Comparison of ENCODE assay signal across 21 cellular contexts in the genomic region with DNA sequence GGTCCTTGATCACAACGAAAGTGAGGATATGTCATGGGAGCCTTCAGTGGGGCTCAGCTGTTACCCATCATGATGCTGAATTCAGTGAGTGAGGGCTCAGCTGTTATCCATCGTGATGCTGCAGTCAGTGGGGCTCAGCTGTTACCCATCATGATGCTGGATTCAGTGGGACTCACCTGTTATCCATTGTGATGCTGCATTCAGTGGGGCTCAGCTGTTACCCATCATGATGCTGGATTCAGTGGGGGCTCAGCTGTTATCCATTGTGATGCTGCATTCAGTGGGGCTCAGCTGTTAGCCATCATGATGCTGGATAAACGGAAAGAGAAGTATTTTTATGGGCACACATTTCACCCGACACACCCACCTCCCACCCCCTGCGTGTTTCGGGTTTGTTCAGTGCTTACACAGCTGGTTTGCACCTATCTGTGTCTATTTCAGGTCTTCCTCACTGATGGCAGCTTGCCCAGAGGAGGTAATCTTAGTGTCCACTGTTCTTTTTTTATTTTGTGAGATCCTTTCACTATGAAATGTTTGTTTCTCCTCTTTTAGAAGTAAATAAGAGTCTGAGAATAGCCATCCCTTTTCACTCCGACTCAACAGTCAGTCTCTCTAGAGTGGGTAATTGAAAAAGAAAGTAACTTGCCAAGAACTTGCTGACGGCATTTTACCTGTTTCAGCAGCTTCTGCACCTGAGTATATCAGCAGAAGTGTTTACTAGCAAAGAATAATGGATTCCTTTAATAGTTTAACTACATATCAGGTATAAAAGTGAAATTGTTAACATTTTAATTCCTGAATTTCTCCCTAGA.
DNase-seq lines count a peak whose midpoint lies in the region; ATAC-seq and TF ChIP-seq lines count a peak whose summit lies in the region.
"Had no signal": no experiment of that assay in that cellular context is flagged by ENCODE, and none has a peak within 500 bp of the region (broad histone marks: within the 10 kb centered on the region; RNA-seq: fewer than 3 reads in every experiment).

No MANE protein-coding gene starts in this region.

- no peaks in the 10 kb centered on the region for H3K9me3 Mint-ChIP-seq in activated T-helper 17 cell treated with anti-CD3 and anti-CD28 coated beads, Interleukin-2, amount 50 U/mL, for 72 hours
- H3K9me3 Mint-ChIP-seq: stimulated activated naive CD8-positive, alpha-beta T cell treated with anti-CD3 and anti-CD28 coated beads, Interleukin-15, amount 100 ng/mL, for 72 hours had no signal

- intact Hi-C loops in upper lobe of right lung (cut with DNase I) = no loop called here

- no peaks in the 10 kb centered on the region for H3K36me3 Mint-ChIP-seq in activated T-helper 17 cell treated with anti-CD3 and anti-CD28 coated beads, Interleukin-2, amount 50 U/mL, for 72 hours (ENCODE audit: low read depth)

- no peak for TF ChIP-seq CTCF in upper lobe of right lung (IDR thresholded peaks at IDR 0.05)

- H3K27ac Mint-ChIP-seq in activated T-helper 17 cell treated with anti-CD3 and anti-CD28 coated beads, Interleukin-2, amount 50 U/mL, for 72 hours = peak overlapping the region; percentile 29
- H3K27ac Mint-ChIP-seq: activated naive CD8-positive, alpha-beta T cell; stimulated activated naive CD8-positive, alpha-beta T cell treated with anti-CD3 and anti-CD28 coated beads, Interleukin-15, amount 100 ng/mL, for 72 hours had no signal

- DNase-seq in NCI-H2081 (lab: John Stamatoyannopoulos, UW) (peak; percentile 48 to 81), NCI-H2081 treated with DMSO at 0.1 percent for 48 hours (lab: John Stamatoyannopoulos, UW) (no peak), NCI-H2227 treated with DMSO at 0.1 percent for 48 hours (lab: John Stamatoyannopoulos, UW) (peak; percentile 2), upper lobe of right lung (no peak)
- DNase-seq in effector memory CD4-positive, alpha-beta T cell = no peak
- DNase-seq: activated CD4-positive, alpha-beta T cell treated with anti-CD3 and anti-CD28 coated beads, Interleukin-2, amount 50 U/mL, for 1 hour; brain microvascular endothelial cell; dorsolateral prefrontal cortex; H7; heart right ventricle; kidney; mesendoderm; MG63; PC-3; SK-N-SH; stimulated activated naive CD8-positive, alpha-beta T cell treated with anti-CD3 and anti-CD28 coated beads, Interleukin-15, amount 100 ng/mL, for 72 hours; uterus had no signal

- peak; percentile 29 for ATAC-seq in activated T-helper 17 cell treated with anti-CD3 and anti-CD28 coated beads, Interleukin-2, amount 50 U/mL, for 72 hours (replicated peaks)
- ATAC-seq in upper lobe of right lung (peak; percentile 34), GM18520 (IDR thresholded peaks at IDR 0.05; ENCODE audit: unreplicated experiment) (no peak), HG02623 (IDR thresholded peaks at IDR 0.05; ENCODE audit: unreplicated experiment) (no peak)
- ATAC-seq: heart right ventricle; PC-3; stimulated activated naive CD8-positive, alpha-beta T cell treated with anti-CD3 and anti-CD28 coated beads, Interleukin-15, amount 100 ng/mL, for 72 hours had no signal

- H3K27me3 ChIP-seq in upper lobe of right lung = no peaks in the 10 kb centered on the region
- H3K27me3 ChIP-seq in effector memory CD4-positive, alpha-beta T cell (replicated peaks; ENCODE audit: control insufficient read depth, insufficient read depth, low read length, poor library complexity, severe bottlenecking) = no peaks in the 10 kb centered on the region
- H3K27me3 ChIP-seq: brain microvascular endothelial cell, dorsolateral prefrontal cortex, heart right ventricle, MG63, uterus had no signal

- no peaks in the 10 kb centered on the region for H3K4me1 Mint-ChIP-seq in activated T-helper 17 cell treated with anti-CD3 and anti-CD28 coated beads, Interleukin-2, amount 50 U/mL, for 72 hours
- H3K4me1 Mint-ChIP-seq: stimulated activated naive CD8-positive, alpha-beta T cell treated with anti-CD3 and anti-CD28 coated beads, Interleukin-15, amount 100 ng/mL, for 72 hours had no signal

- H3K27ac ChIP-seq in upper lobe of right lung = no peak overlapping the region
- no peak overlapping the region for H3K27ac ChIP-seq in effector memory CD4-positive, alpha-beta T cell (ENCODE audit: insufficient read depth, low read length, poor library complexity, severe bottlenecking)
- H3K27ac ChIP-seq: brain microvascular endothelial cell, heart right ventricle, uterus had no signal

- no peaks in the 10 kb centered on the region for H3K27me3 Mint-ChIP-seq in activated T-helper 17 cell treated with anti-CD3 and anti-CD28 coated beads, Interleukin-2, amount 50 U/mL, for 72 hours
- H3K27me3 Mint-ChIP-seq: activated naive CD8-positive, alpha-beta T cell; stimulated activated naive CD8-positive, alpha-beta T cell treated with anti-CD3 and anti-CD28 coated beads, Interleukin-15, amount 100 ng/mL, for 72 hours had no signal

- no peak overlapping the region for H3K4me3 ChIP-seq in upper lobe of right lung
- no peak overlapping the region for H3K4me3 ChIP-seq in effector memory CD4-positive, alpha-beta T cell (ENCODE audit: insufficient read depth, low read depth, low read length, poor library complexity, severe bottlenecking)
- H3K4me3 ChIP-seq: heart right ventricle, MG63, uterus had no signal

- H3K4me3 Mint-ChIP-seq in activated T-helper 17 cell treated with anti-CD3 and anti-CD28 coated beads, Interleukin-2, amount 50 U/mL, for 72 hours = peak overlapping the region; percentile 53
- H3K4me3 Mint-ChIP-seq: activated naive CD8-positive, alpha-beta T cell; stimulated activated naive CD8-positive, alpha-beta T cell treated with anti-CD3 and anti-CD28 coated beads, Interleukin-15, amount 100 ng/mL, for 72 hours had no signal

- no peaks in the 10 kb centered on the region for H3K9me3 ChIP-seq in upper lobe of right lung
- H3K9me3 ChIP-seq in effector memory CD4-positive, alpha-beta T cell (ENCODE audit: control insufficient read depth, low read length) = no peaks in the 10 kb centered on the region
- H3K9me3 ChIP-seq: heart right ventricle, MG63, SK-N-SH, uterus had no signal

- no peaks in the 10 kb centered on the region for H3K4me1 ChIP-seq in upper lobe of right lung
- no peaks in the 10 kb centered on the region for H3K4me1 ChIP-seq in effector memory CD4-positive, alpha-beta T cell (ENCODE audit: control insufficient read depth, insufficient read depth, low read length, poor library complexity, severe bottlenecking)
- H3K4me1 ChIP-seq: uterus had no signal

- no peaks in the 10 kb centered on the region for H3K36me3 ChIP-seq in upper lobe of right lung
- no peaks in the 10 kb centered on the region for H3K36me3 ChIP-seq in effector memory CD4-positive, alpha-beta T cell (ENCODE audit: control insufficient read depth, insufficient read depth, low read length)
- H3K36me3 ChIP-seq: brain microvascular endothelial cell, uterus had no signal

Comparison
In these comparisons a context has a peak if more than half of its experiments do, and no peak if none do; other contexts are left out.
1. DNase-seq: peak in NCI-H2081 (2 of 2) and NCI-H2227 treated with DMSO at 0.1 percent for 48 hours (single experiment); none in NCI-H2081 treated with DMSO at 0.1 percent for 48 hours (single experiment), upper lobe of right lung (single experiment) and effector memory CD4-positive, alpha-beta T cell (0 of 3).
2. ATAC-seq: peak in activated T-helper 17 cell treated with anti-CD3 and anti-CD28 coated beads, Interleukin-2, amount 50 U/mL, for 72 hours (single experiment) and upper lobe of right lung (single experiment); none in GM18520 (single experiment) and HG02623 (single experiment).